10 cellular contexts compared by ENCODE assay signal in the genomic region with DNA sequence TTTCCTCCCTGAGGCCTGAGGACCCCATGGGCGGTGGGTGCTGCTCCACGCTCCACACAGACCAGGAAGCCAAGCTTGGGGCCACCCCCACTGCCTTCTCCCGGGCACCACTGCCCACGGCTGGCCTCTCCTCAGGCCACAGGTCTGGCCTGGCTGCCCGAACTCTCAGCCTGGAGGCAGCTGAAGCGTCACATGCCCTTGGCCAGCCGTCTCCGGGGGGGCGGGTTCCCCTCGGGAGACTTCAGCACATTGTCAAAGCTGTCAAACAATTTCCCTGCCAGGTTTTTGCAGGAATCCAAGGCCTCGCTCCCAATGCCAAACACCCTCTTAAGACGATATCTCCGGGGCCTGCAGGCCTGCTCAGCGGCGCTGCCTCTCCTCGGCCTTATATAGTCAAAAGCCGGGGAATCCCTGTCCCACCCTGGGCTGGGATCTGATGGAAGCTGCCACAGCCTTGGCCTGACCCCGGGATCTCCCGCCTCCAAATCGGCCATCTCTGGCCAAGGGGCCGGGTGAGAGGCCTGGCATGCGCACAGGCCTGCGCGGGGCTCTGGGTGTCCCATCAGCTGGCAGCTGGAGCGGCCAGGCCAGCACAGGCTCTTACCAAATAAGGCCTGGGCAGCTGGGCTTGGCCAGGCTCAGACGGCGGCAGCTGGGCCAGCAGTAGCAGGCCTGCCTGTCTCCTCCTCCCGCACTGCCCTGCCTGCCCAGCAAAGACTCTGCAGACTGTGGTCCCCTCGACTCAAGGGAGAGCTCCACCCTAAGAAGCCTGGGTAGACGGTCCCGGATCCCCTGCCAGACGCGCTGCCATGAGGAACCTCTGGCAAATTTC. TPM values are rescaled to one million over a fixed set of nuclear protein-coding genes. Genes with fewer than 3 reads are reported as not detected.
DNase-seq lines count a peak whose midpoint lies in the region; ATAC-seq, FAIRE-seq and TF ChIP-seq lines count a peak whose summit lies in the region.
"Had no signal": no experiment of that assay in that cellular context is flagged by ENCODE, and none has a peak within 500 bp of the region (broad histone marks: within the 10 kb centered on the region; RNA-seq: fewer than 3 reads in every experiment).

No MANE protein-coding gene starts in this region.

- H3K9ac ChIP-seq in colonic mucosa (ENCODE audit: low read depth in 2 of 2, low read length in 2 of 2) = no peak overlapping the region
- no peak overlapping the region for H3K9ac ChIP-seq in HepG2 (ENCODE audit: insufficient read depth, low read depth, low read length)
- H3K9ac ChIP-seq in subcutaneous abdominal adipose tissue (ENCODE audit: low read length in 5 of 5) = peak overlapping the region in 3 of 5 donors; percentile 30 to 49 (median 35)
- H3K9ac ChIP-seq: parathyroid adenoma had no signal

- H4K20me1 ChIP-seq in HepG2 (ENCODE audit: insufficient read depth, low read length) = no peaks in the 10 kb centered on the region; the same call in 1 of the 2 replicates

- CTCF ChIA-PET in HepG2 (lab: Yijun Ruan, JAX; ENCODE audit: low intra/inter-chr PET ratio, low total read pairs) = no interaction called here

- no peak overlapping the region for H2AFZ ChIP-seq in HepG2 (ENCODE audit: low read length)
- H2AFZ ChIP-seq: parathyroid adenoma had no signal

- ATAC-seq in HepG2 = peak; percentile 74
- ATAC-seq in GM21360 (IDR thresholded peaks at IDR 0.05; ENCODE audit: unreplicated experiment) = no peak
- ATAC-seq in GM21723 (IDR thresholded peaks at IDR 0.05; ENCODE audit: unreplicated experiment) = no peak
- no peak for ATAC-seq in HG03565 (IDR thresholded peaks at IDR 0.05; ENCODE audit: unreplicated experiment)

- H3K4me3 ChIP-seq in colonic mucosa = no peak overlapping the region
- no peak overlapping the region for H3K4me3 ChIP-seq in HepG2 (replicated peaks in 1 of 3; ENCODE audit: insufficient read depth in 1 of 3, low read depth in 2 of 3, low read length in 3 of 3)
- H3K4me3 ChIP-seq in subcutaneous abdominal adipose tissue (ENCODE audit: low read depth in 1 of 5, low read length in 5 of 5) = no peak overlapping the region

- peaks cover under 1% of the 10 kb centered on the region for H3K4me1 ChIP-seq in colonic mucosa
- peaks cover 17% of the 10 kb centered on the region for H3K4me1 ChIP-seq in HepG2 (ENCODE audit: insufficient read depth, low read length)
- peaks cover 0 to 42% (median 28%) of the 10 kb centered on the region in 5 donors for H3K4me1 ChIP-seq in subcutaneous abdominal adipose tissue (ENCODE audit: control insufficient read depth in 5 of 5, insufficient read depth in 5 of 5, low read length in 5 of 5)
- H3K4me1 ChIP-seq: parathyroid adenoma had no signal

- whole genome bisulfite sequencing in HepG2 (ENCODE audit: low lambda C conversion rate) = 44% methylated on average over 23 of the region's 33 CpGs

- H3K9me3 ChIP-seq in colonic mucosa (no peaks in the 10 kb centered on the region), HepG2 (ENCODE audit: low read length) (no peaks in the 10 kb centered on the region), subcutaneous abdominal adipose tissue (ENCODE audit: control insufficient read depth in 5 of 5, low read length in 5 of 5) (peaks cover 0 to 11% (median 3%) of the 10 kb centered on the region in 5 donors)

- TF ChIP-seq EP300 in Ishikawa (IDR thresholded peaks at IDR 0.05; ENCODE audit: borderline replicate concordance) = 0 out of 2 replicates have a peak, but pooled peaks have one; percentile 37
- TF ChIP-seq EP300 in HepG2 (IDR thresholded peaks at IDR 0.05; ENCODE audit: low read depth in 2 of 2, low read length in 2 of 2) = no peak
- no peak for TF ChIP-seq EP300 in HepG2 (CRISPR knock-in tag; IDR thresholded peaks at IDR 0.05; ENCODE audit: borderline replicate concordance)

- H3K4me2 ChIP-seq in HepG2 (ENCODE audit: low read depth, low read length) = no peak overlapping the region; the same call in 1 of the 2 replicates

- intact Hi-C loops in colonic mucosa (cut with DNase I) = no loop called here
- intact Hi-C loops in HepG2 (cut with micrococcal nuclease; ENCODE audit: unreplicated experiment) = no loop called here

- POLR2A ChIA-PET in HepG2 (lab: Yijun Ruan, JAX) = interaction anchor here (0.8 to 1.2 kb wide), 2 partner anchors 10 to 13 kb away, joined by 3 read pairs; no protein-coding TSS in a partner anchor

- TF ChIP-seq POLR2A in HepG2 (IDR thresholded peaks at IDR 0.05; ENCODE audit: insufficient read depth in 1 of 2, low read depth in 2 of 2, low read length in 2 of 2) = no peak

- FAIRE-seq in HepG2 (lab: Jason Lieb, UNC) = no peak

- in situ Hi-C loops in HepG2 (cut with HindIII; ENCODE audit: extremely low pct_ligation_motif_present, low pct_unique_long_range_greater_than_20kb) = no loop called here

- TF ChIP-seq CTCF in colonic mucosa (IDR thresholded peaks at IDR 0.05) (no peak), HepG2 (CRISPR knock-in tag; IDR thresholded peaks at IDR 0.05) (no peak)

- H3K27me3 ChIP-seq in colonic mucosa (no peaks in the 10 kb centered on the region), HepG2 (ENCODE audit: control insufficient read depth in 1 of 2, insufficient read depth in 2 of 2, low read length in 2 of 2) (peaks cover 9 to 58% of the 10 kb centered on the region in 2 experiments), subcutaneous abdominal adipose tissue (ENCODE audit: control insufficient read depth in 5 of 5, insufficient read depth in 4 of 5, low read length in 5 of 5) (peaks cover 0 to 2% (median 0%) of the 10 kb centered on the region in 5 donors)

- no peaks in the 10 kb centered on the region for H3K36me3 ChIP-seq in colonic mucosa
- H3K36me3 ChIP-seq in HepG2 (replicated peaks in 1 of 2; ENCODE audit: control insufficient read depth in 1 of 2, insufficient read depth in 2 of 2, low read length in 2 of 2) = no peaks in the 10 kb centered on the region
- no peaks in the 10 kb centered on the region for H3K36me3 ChIP-seq in subcutaneous abdominal adipose tissue (ENCODE audit: control insufficient read depth in 5 of 5, insufficient read depth in 5 of 5, low read length in 5 of 5)

- peak overlapping the region; percentile 55 for H3K27ac ChIP-seq in colonic mucosa
- no peak overlapping the region for H3K27ac ChIP-seq in HepG2 (ENCODE audit: extremely low read length, insufficient read depth, low read length)
- H3K27ac ChIP-seq in subcutaneous abdominal adipose tissue (ENCODE audit: low read depth, low read length) = peak overlapping the region; percentile 54
- H3K27ac ChIP-seq: parathyroid adenoma had no signal

- H3K79me2 ChIP-seq in HepG2 (ENCODE audit: insufficient read depth, low read length) = no peaks in the 10 kb centered on the region
- H3K79me2 ChIP-seq: parathyroid adenoma had no signal

- BruUV-seq in HepG2 (replicated peaks; lab: Mats Ljungman, UMichigan) = no TSS peak

- DNase-seq in colonic mucosa = peak; percentile 47
- DNase-seq in HepG2 (ENCODE audit: low spot score) = no peak
- no peak for DNase-seq in foreskin melanocyte
- DNase-seq: NCI-H1105 treated with DMSO at 0.1 percent for 48 hours had no signal

- no peak for TF ChIP-seq RAD21 in Ishikawa (IDR thresholded peaks at IDR 0.05; ENCODE audit: low read depth)
- no peak for TF ChIP-seq RAD21 in HepG2 (CRISPR knock-in tag; IDR thresholded peaks at IDR 0.05)

TF ChIP-seq in Ishikawa, 13 proteins besides CTCF, POLR2A, EP300 and RAD21 (continues in another document):
- TF ChIP-seq TAF1 (IDR thresholded peaks at IDR 0.05; ENCODE audit: low read depth) (no peak), NFIC (IDR thresholded peaks at IDR 0.05) (peak; percentile 20; the same call in 1 of the 2 replicates), CEBPB (IDR thresholded peaks at IDR 0.05) (no peak)
- TF ChIP-seq, protein P1, sequence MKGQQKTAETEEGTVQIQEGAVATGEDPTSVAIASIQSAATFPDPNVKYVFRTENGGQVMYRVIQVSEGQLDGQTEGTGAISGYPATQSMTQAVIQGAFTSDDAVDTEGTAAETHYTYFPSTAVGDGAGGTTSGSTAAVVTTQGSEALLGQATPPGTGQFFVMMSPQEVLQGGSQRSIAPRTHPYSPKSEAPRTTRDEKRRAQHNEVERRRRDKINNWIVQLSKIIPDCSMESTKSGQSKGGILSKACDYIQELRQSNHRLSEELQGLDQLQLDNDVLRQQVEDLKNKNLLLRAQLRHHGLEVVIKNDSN (IDR thresholded peaks at IDR 0.05) = no peak

TF ChIP-seq in HepG2, 621 proteins besides CTCF, POLR2A, EP300 and RAD21 (continues in another document):
- TF ChIP-seq, protein P2, sequence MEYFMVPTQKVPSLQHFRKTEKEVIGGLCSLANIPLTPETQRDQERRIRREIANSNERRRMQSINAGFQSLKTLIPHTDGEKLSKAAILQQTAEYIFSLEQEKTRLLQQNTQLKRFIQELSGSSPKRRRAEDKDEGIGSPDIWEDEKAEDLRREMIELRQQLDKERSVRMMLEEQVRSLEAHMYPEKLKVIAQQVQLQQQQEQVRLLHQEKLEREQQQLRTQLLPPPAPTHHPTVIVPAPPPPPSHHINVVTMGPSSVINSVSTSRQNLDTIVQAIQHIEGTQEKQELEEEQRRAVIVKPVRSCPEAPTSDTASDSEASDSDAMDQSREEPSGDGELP (IDR thresholded peaks at IDR 0.05; ENCODE audit: borderline replicate concordance, low read depth) = peak; percentile 7; the same call in 1 of the 2 replicates

RNA-seq across cellular contexts. Expression of a gene that starts 49.7 kb away (rescaled TPM):
- total RNA-seq in colonic mucosa = 10 to 100 TPM; 41.3 to 43.1 TPM
- total RNA-seq in HepG2 (2016; rRNA removed; fragmentation: Illumina TruSeq; extraction: Trizol) = 29.6 and 34.2 TPM in 2 replicates
- total RNA-seq in HepG2 (2016; cell fraction: cytosol; rRNA removed; fragmentation: Illumina TruSeq; extraction: Trizol; ENCODE audit: low read depth) = 29.5 and 32.8 TPM in 2 replicates
- total RNA-seq in HepG2 (2016; cell fraction: insoluble cytoplasmic fraction; rRNA removed; fragmentation: Illumina TruSeq; extraction: Trizol) = 24.0 and 34.3 TPM in 2 replicates
- 69.5 and 80.5 TPM in 2 replicates for total RNA-seq in HepG2 (2016; cell fraction: membrane; rRNA removed; fragmentation: Illumina TruSeq; extraction: Trizol)
- 16.2 and 19.5 TPM in 2 replicates for total RNA-seq in HepG2 (2016; cell fraction: nucleus; rRNA removed; fragmentation: Illumina TruSeq; extraction: Trizol)
- polyA plus RNA-seq in HepG2 (2011; rRNA removed) = 24.2 and 30.0 TPM in 2 replicates
- polyA plus RNA-seq in HepG2 (2011; cell fraction: cytosol; rRNA removed) = 25.8 and 35.6 TPM in 2 replicates
- polyA plus RNA-seq in HepG2 (2011; cell fraction: nucleus; rRNA removed) = 24.4 and 25.9 TPM in 2 replicates
- polyA plus RNA-seq in HepG2 (2012) = 13.9 and 24.8 TPM in 2 replicates
- 44.0 and 53.1 TPM in 2 replicates for polyA plus RNA-seq in HepG2 (2016; cell fraction: cytosol; fragmentation: Illumina TruSeq; extraction: Trizol; ENCODE audit: low read depth)
- polyA plus RNA-seq in HepG2 (2016; cell fraction: insoluble cytoplasmic fraction; fragmentation: Illumina TruSeq; extraction: Trizol; ENCODE audit: low read depth) = 40.7 and 50.0 TPM in 2 replicates
- polyA plus RNA-seq in HepG2 (2016; cell fraction: membrane; fragmentation: Illumina TruSeq; extraction: Trizol; ENCODE audit: low read depth) = 80.4 and 89.1 TPM in 2 replicates
- 34.0 and 39.8 TPM in 2 replicates for polyA plus RNA-seq in HepG2 (2016; cell fraction: nucleus; fragmentation: Illumina TruSeq; extraction: Trizol; ENCODE audit: insufficient read depth, low read depth)
- 9.8 and 33.7 TPM in 2 replicates for polyA minus RNA-seq in HepG2 (2011; rRNA and poly(A)+ RNA removed; ENCODE audit: low replicate concordance)
- 16.2 and 17.4 TPM in 2 replicates for polyA minus RNA-seq in HepG2 (2011; cell fraction: cytosol; rRNA and poly(A)+ RNA removed)
- 6.2 and 7.1 TPM in 2 replicates for polyA minus RNA-seq in HepG2 (2011; cell fraction: nucleus; rRNA and poly(A)+ RNA removed)

Comparison
In these comparisons a context has a peak if more than half of its experiments do, and no peak if none do; other contexts are left out.
1. H3K9ac ChIP-seq: peak in subcutaneous abdominal adipose tissue (3 of 5); none in colonic mucosa (0 of 2) and HepG2 (single experiment).